1 cellular context compared by ENCODE assay signal in genomic region chr4:88730811-88731210, GRCh38.
TF ChIP-seq lines count a peak whose summit lies in the region.

No MANE protein-coding gene starts in this region.

TF ChIP-seq in HepG2, 621 proteins besides CTCF, POLR2A, EP300 and RAD21:
- TF ChIP-seq ZNF44 (CRISPR knock-in tag; IDR thresholded peaks at IDR 0.05): no peak
- no peak for TF ChIP-seq JARID2 (CRISPR knock-in tag; IDR thresholded peaks at IDR 0.05; ENCODE audit: insufficient replicate concordance)
- no peak for TF ChIP-seq KLF15 (CRISPR knock-in tag; IDR thresholded peaks at IDR 0.05; ENCODE audit: borderline replicate concordance)
- TF ChIP-seq TIGD3 (CRISPR knock-in tag; IDR thresholded peaks at IDR 0.05; ENCODE audit: borderline replicate concordance): no peak
- no peak for TF ChIP-seq ZBTB21 (CRISPR knock-in tag; IDR thresholded peaks at IDR 0.05)
